Comparison of ENCODE assay signal across 14 cellular contexts in genomic region chr6:167778497-167779122, GRCh38. TPM values are rescaled to one million over a fixed set of nuclear protein-coding genes. Genes with fewer than 3 reads are reported as not detected.
DNase-seq lines count a peak whose midpoint lies in the region; ATAC-seq, FAIRE-seq and TF ChIP-seq lines count a peak whose summit lies in the region.
"Had no signal": no experiment of that assay in that cellular context is flagged by ENCODE, and none has a peak within 500 bp of the region (broad histone marks: within the 10 kb centered on the region; RNA-seq: fewer than 3 reads in every experiment).

No MANE protein-coding gene starts in this region.

- H3K4me2 ChIP-seq in K562 (ENCODE audit: insufficient read depth, low read length) = no peak overlapping the region

- ATAC-seq in K562 (peak; percentile 58), left lung (peak; percentile 97), HG03432 (IDR thresholded peaks at IDR 0.05; ENCODE audit: unreplicated experiment) (no peak)
- no peak for ATAC-seq in stimulated activated naive CD8-positive, alpha-beta T cell treated with anti-CD3 and anti-CD28 coated beads, Interleukin-15, Interleukin-2, amounts not matched to agents 100 U/mL and 50 U/mL, for 24 hours
- ATAC-seq: activated CD8-positive, alpha-beta T cell treated with anti-CD3 and anti-CD28 coated beads, Interleukin-2, amount 10 ng/mL, durations not matched to agents 7 days and 5 days; HCT116 had no signal

- TF ChIP-seq POLR2A in K562 (conservative IDR thresholded peaks at IDR 0.05) (no peak), prostate gland (IDR thresholded peaks at IDR 0.05) (no peak)

- no peaks in the 10 kb centered on the region for H3K79me2 ChIP-seq in K562 (ENCODE audit: control insufficient read depth, insufficient read depth, low read length)

- DNase-seq in ELF-1 (ENCODE audit: low read depth, low spot score) (peak; percentile 78), K562 (ENCODE audit: extremely low read depth in 1 of 4, low spot score in 3 of 4) (no peak), left lung (peak; percentile 60 to 84), prostate gland (ENCODE audit: low spot score) (peak; percentile 68), midbrain (lab: John Stamatoyannopoulos, UW) (no peak)
- DNase-seq in stimulated activated naive CD8-positive, alpha-beta T cell treated with anti-CD3 and anti-CD28 coated beads, Interleukin-15, Interleukin-2, amounts not matched to agents 100 U/mL and 50 U/mL, for 24 hours = no peak
- DNase-seq in stimulated activated CD4-positive, alpha-beta T cell treated with anti-CD3 and anti-CD28 coated beads, Interleukin-2, amount 100 ng/mL, for 24 hours = no peak
- DNase-seq: activated B cell treated with CpG ODN at 0.5 μM for 24 hours; activated CD8-positive, alpha-beta T cell treated with anti-CD3 and anti-CD28 coated beads, Interleukin-2, amount 10 ng/mL, durations not matched to agents 7 days and 5 days; activated naive CD8-positive, alpha-beta T cell treated with anti-CD3 and anti-CD28 coated beads, Interleukin-2, amount 10 ng/mL, durations not matched to agents 7 days and 5 days; NCI-H187 treated with DMSO at 0.1 percent for 48 hours; NCI-H510A treated with DMSO at 0.1 percent for 48 hours had no signal

- intact Hi-C loops in K562 (cut with micrococcal nuclease) (no loop called here), left lung (cut with DNase I) (no loop called here), prostate gland (cut with DNase I) (no loop called here)

- no peak for TF ChIP-seq CTCF in K562 (IDR thresholded peaks at IDR 0.05 in 2 of 3, conservative IDR thresholded peaks at IDR 0.05 in 1 of 3; ENCODE audit: insufficient read depth in 2 of 3, low read depth in 1 of 3, low read length in 3 of 3)
- TF ChIP-seq CTCF in left lung (IDR thresholded peaks at IDR 0.05) = no peak
- TF ChIP-seq CTCF in prostate gland (IDR thresholded peaks at IDR 0.05) = no peak

- H3K9ac ChIP-seq in K562 (ENCODE audit: insufficient read depth in 1 of 2, low read depth in 2 of 2, low read length in 2 of 2) = peak overlapping the region in 1 of 2 experiments; percentile 57; a peak in 1 of 4 replicates

- no peaks in the 10 kb centered on the region for H3K9me1 ChIP-seq in K562 (ENCODE audit: control insufficient read depth, insufficient read depth, low read length)

- TF ChIP-seq RAD21 in K562 (CRISPR knock-in tag; conservative IDR thresholded peaks at IDR 0.05 in 1 of 2, IDR thresholded peaks at IDR 0.05 in 1 of 2) = no peak

- H4K20me1 ChIP-seq in K562 (replicated peaks; ENCODE audit: control insufficient read depth, insufficient read depth, low read length) = peaks cover 4% of the 10 kb centered on the region

- no TSS peak for BruUV-seq in K562 (replicated peaks; lab: Mats Ljungman, UMichigan)

- H3K27ac ChIP-seq in K562 (ENCODE audit: extremely low read depth, low read depth, low read length) (no peak overlapping the region), left lung (no peak overlapping the region), prostate gland (peak overlapping the region; percentile 27 to 29)

- H3K9me3 ChIP-seq in K562 (replicated peaks; ENCODE audit: control insufficient read depth, insufficient read depth, low read depth, low read length) = no peaks in the 10 kb centered on the region
- H3K9me3 ChIP-seq in left lung = no peaks in the 10 kb centered on the region
- no peaks in the 10 kb centered on the region for H3K9me3 ChIP-seq in prostate gland

- WGBS in K562 (ENCODE audit: insufficient coverage, low coverage, missing lambda C conversion rate) = 14% methylated on average over 20 of the region's 21 CpGs
- 72% methylated on average over 21 of the region's 21 CpGs for WGBS in prostate gland

- CTCF ChIA-PET in K562 (lab: Yijun Ruan, JAX; ENCODE audit: low intra/inter-chr PET ratio) = no interaction called here

- POLR2A ChIA-PET in K562 (lab: Yijun Ruan, JAX) = interaction anchor here (0.6 to 1.7 kb wide), 5 partner anchors 11 to 621 kb away, joined by 3 to 6 read pairs (median 3); partner anchors contain the start of gene GPR31

- no peak for TF ChIP-seq EP300 in K562 (IDR thresholded peaks at IDR 0.05; ENCODE audit: low read length)

- H3K27me3 ChIP-seq in K562 (ENCODE audit: control insufficient read depth in 2 of 2, insufficient read depth in 2 of 2, low read length in 2 of 2) = peaks cover 70 to 83% of the 10 kb centered on the region in 2 experiments
- no peaks in the 10 kb centered on the region for H3K27me3 ChIP-seq in left lung
- H3K27me3 ChIP-seq in prostate gland (replicated peaks; ENCODE audit: insufficient read depth) = no peaks in the 10 kb centered on the region

- in situ Hi-C loops in K562 (cut with MboI) = no loop called here

- 0 out of 5 replicates have a peak, but pooled peaks cover 0 to 2% of the 10 kb centered on the region in 2 experiments for H3K4me1 ChIP-seq in K562 (replicated peaks in 1 of 2; ENCODE audit: control insufficient read depth in 2 of 2, insufficient read depth in 2 of 2, low read length in 2 of 2)
- H3K4me1 ChIP-seq in left lung = no peaks in the 10 kb centered on the region
- peaks cover 3% of the 10 kb centered on the region for H3K4me1 ChIP-seq in prostate gland (replicated peaks)

- H3K4me3 ChIP-seq in K562 = no peak overlapping the region
- no peak overlapping the region for H3K4me3 ChIP-seq in left lung
- no peak overlapping the region for H3K4me3 ChIP-seq in prostate gland

- H2AFZ ChIP-seq in K562 (ENCODE audit: low read depth, low read length) = no peak overlapping the region

- FAIRE-seq in K562 (lab: Jason Lieb, UNC) = no peak

- H3K36me3 ChIP-seq in K562 (ENCODE audit: control insufficient read depth, insufficient read depth, low read length) (no peaks in the 10 kb centered on the region; the same call in 2 of the 3 replicates), left lung (no peaks in the 10 kb centered on the region), prostate gland (no peaks in the 10 kb centered on the region)

TF ChIP-seq in K562, 482 proteins besides CTCF, POLR2A, EP300 and RAD21:
- 0 out of 2 replicates have a peak, but pooled peaks have one; percentile 30 for TF ChIP-seq EZH2 (IDR thresholded peaks at IDR 0.05; ENCODE audit: borderline replicate concordance, low read depth, low read length)
- TF ChIP-seq ZNF3 (CRISPR knock-in tag; IDR thresholded peaks at IDR 0.05) = no peak

RNA-seq across cellular contexts. Expression of gene AFDN, which starts 48.1 kb away (rescaled TPM):
- 294 and 779 TPM in 2 replicates for total RNA-seq in K562 (2011; cell fraction: chromatin; rRNA removed; ENCODE audit: low replicate concordance)
- 128 and 193 TPM in 2 replicates for total RNA-seq in K562 (2011; cell fraction: nucleolus; rRNA removed)
- 330 and 387 TPM in 2 replicates for total RNA-seq in K562 (2011; cell fraction: nucleoplasm; rRNA removed)
- 91.9 and 117 TPM in 2 replicates for total RNA-seq in K562 (2014; rRNA removed)
- 114 and 135 TPM in 2 replicates for total RNA-seq in K562 (2014; rRNA removed; fragmentation: Illumina TruSeq; extraction: Trizol)
- total RNA-seq in K562 (2015; rRNA removed; fragmentation: Illumina TruSeq; extraction: Trizol) = 111 and 112 TPM in 2 replicates
- 106 and 129 TPM in 2 replicates for total RNA-seq in K562 (2021)
- polyA plus RNA-seq in K562 (2011; rRNA removed) = 95.7 and 96.7 TPM in 2 replicates
- 29.3 and 38.3 TPM in 2 replicates for polyA plus RNA-seq in K562 (2011; cell fraction: cytosol; rRNA removed)
- polyA plus RNA-seq in K562 (2011; cell fraction: nucleus; rRNA removed) = 374 and 388 TPM in 2 replicates
- polyA plus RNA-seq in K562 (2012) = 62.0 and 64.2 TPM in 2 replicates
- 95.0 and 105 TPM in 2 replicates for polyA plus RNA-seq in K562 (2014; fragmentation: Illumina TruSeq; extraction: Trizol)
- 1 to 10 TPM; 7.2 to 9.7 TPM for polyA plus RNA-seq in K562 (2014; fragmentation: Nextera tagmentation; extraction: Ambion mirVana)
- polyA plus RNA-seq in K562 (2014; rRNA removed) = 78.9 and 96.4 TPM in 2 replicates
- 183 and 194 TPM in 2 replicates for polyA minus RNA-seq in K562 (2011; rRNA and poly(A)+ RNA removed)
- 78.4 and 100 TPM in 2 replicates for polyA minus RNA-seq in K562 (2011; cell fraction: cytosol; rRNA and poly(A)+ RNA removed)
- polyA minus RNA-seq in K562 (2011; cell fraction: nucleus; rRNA and poly(A)+ RNA removed) = 234 and 345 TPM in 2 replicates
- 100 to 1,000 TPM; 137 to 149 TPM for total RNA-seq in left lung
- 100 to 1,000 TPM; 171 to 204 TPM for total RNA-seq in prostate gland

Comparison
In these comparisons a context has a peak if more than half of its experiments do, and no peak if none do; other contexts are left out.
1. DNase-seq: peak in ELF-1 (single experiment), left lung (2 of 2) and prostate gland (single experiment); none in K562 (0 of 4), stimulated activated naive CD8-positive, alpha-beta T cell treated with anti-CD3 and anti-CD28 coated beads, Interleukin-15, Interleukin-2, amounts not matched to agents 100 U/mL and 50 U/mL, for 24 hours (single experiment), stimulated activated CD4-positive, alpha-beta T cell treated with anti-CD3 and anti-CD28 coated beads, Interleukin-2, amount 100 ng/mL, for 24 hours (0 of 2) and midbrain (single experiment).
2. ATAC-seq: peak in K562 (single experiment) and left lung (single experiment); none in HG03432 (single experiment) and stimulated activated naive CD8-positive, alpha-beta T cell treated with anti-CD3 and anti-CD28 coated beads, Interleukin-15, Interleukin-2, amounts not matched to agents 100 U/mL and 50 U/mL, for 24 hours (single experiment).
3. H3K27ac ChIP-seq: peak in prostate gland (2 of 2); none in K562 (single experiment) and left lung (0 of 2).